ENCODE assay signal across 1 cellular context in the genomic region with DNA sequence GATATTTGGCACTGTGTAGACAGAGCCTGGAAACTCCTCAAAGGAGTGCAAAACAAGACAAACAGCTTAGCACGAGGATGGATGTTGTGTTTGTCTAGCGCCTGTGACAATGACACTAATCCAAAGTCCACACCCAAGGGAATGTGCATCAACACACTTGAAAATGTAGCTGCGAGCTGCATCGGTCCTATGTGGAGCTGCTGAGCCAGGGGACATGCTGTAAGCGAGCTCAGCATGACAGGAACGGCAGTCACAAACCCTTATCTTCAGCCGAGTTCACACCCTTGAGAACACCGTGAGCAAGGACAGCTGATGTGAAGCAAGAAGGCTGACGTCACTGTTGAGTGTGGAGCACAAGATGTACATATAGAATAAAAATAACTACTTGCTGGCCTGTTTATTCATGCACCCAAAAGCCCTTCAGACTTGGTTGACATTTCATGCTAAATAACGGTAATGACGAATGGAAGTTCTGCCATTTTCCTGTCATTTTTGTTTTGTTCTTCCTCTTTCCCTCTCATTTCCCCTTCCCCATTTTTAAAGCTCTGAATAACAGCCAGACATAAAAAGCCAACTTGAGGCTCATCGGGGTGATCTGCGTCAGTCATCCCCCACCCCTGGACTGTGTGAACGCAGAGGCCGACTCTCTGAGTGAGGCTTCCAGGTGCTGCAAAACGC.
TF ChIP-seq lines count a peak whose summit lies in the region.

No MANE protein-coding gene starts in this region.

TF ChIP-seq in K562, 482 proteins besides CTCF, POLR2A, EP300 and RAD21 (continued from another document and continues in another):
- TF ChIP-seq, protein P1, sequence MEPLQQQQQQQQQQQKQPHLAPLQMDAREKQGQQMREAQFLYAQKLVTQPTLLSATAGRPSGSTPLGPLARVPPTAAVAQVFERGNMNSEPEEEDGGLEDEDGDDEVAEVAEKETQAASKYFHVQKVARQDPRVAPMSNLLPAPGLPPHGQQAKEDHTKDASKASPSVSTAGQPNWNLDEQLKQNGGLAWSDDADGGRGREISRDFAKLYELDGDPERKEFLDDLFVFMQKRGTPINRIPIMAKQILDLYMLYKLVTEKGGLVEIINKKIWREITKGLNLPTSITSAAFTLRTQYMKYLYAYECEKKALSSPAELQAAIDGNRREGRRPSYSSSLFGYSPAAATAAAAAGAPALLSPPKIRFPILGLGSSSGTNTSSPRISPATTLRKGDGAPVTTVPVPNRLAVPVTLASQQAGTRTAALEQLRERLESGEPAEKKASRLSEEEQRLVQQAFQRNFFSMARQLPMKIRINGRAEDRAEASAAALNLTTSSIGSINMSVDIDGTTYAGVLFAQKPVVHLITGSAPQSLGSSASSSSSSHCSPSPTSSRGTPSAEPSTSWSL (CRISPR knock-in tag; IDR thresholded peaks at IDR 0.05; ENCODE audit: borderline replicate concordance), result no peak
- TF ChIP-seq ZBTB7A (IDR thresholded peaks at IDR 0.05; ENCODE audit: borderline replicate concordance, control insufficient read depth, low read depth, low read length), result no peak
- TF ChIP-seq, protein P2, sequence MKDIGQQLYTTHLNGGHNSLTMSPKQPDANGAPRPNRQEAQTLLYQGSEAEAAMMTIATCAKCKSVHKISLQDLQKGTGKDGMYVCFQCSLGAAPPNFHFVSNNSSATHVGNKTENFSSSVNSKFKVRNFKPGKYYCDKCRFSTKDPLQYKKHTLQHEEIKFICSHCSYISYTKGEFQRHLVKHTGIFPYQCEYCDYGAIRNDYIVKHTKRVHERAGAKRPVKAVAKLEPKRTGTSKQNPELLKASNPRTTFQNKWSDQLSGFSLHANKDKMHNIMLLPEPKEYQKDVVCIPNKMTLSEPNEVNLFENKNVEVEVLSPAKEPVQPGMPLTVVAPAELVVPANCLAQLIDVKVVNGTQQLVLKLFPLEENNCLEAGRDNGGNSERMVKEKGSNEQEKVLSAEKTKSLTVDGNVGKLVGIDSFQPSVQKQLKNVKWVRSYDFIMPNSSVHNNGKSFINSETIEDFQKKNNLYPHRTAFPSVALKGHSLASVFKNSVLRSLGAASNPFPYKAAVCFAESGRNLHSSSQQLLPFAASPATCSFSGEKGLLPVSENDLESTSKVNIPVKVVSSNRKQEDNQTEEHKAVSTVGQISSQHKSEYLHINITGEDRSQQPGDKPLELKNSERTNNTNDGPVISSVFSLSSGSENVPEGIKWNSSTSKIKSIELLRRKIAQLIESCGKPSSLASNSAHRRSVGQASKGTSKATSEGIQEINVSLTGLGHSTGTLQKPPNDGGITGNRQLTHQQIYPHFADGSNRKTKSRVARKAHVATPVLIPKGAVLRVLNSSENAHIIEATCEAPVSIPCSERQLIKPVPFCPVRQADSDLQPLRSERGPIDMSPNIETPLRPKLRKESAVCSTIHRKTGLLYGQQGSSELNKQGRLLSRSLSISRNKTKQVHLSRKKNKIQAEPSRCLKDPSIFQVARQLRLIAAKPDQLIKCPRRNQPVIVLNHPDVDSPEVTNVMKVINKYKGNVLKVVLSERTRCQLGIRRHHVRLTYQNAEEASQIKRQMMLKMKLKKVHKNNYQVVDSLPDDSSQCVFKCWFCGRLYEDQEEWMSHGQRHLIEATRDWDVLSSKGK (CRISPR knock-in tag; IDR thresholded peaks at IDR 0.05), result no peak
- TF ChIP-seq, protein P3, sequence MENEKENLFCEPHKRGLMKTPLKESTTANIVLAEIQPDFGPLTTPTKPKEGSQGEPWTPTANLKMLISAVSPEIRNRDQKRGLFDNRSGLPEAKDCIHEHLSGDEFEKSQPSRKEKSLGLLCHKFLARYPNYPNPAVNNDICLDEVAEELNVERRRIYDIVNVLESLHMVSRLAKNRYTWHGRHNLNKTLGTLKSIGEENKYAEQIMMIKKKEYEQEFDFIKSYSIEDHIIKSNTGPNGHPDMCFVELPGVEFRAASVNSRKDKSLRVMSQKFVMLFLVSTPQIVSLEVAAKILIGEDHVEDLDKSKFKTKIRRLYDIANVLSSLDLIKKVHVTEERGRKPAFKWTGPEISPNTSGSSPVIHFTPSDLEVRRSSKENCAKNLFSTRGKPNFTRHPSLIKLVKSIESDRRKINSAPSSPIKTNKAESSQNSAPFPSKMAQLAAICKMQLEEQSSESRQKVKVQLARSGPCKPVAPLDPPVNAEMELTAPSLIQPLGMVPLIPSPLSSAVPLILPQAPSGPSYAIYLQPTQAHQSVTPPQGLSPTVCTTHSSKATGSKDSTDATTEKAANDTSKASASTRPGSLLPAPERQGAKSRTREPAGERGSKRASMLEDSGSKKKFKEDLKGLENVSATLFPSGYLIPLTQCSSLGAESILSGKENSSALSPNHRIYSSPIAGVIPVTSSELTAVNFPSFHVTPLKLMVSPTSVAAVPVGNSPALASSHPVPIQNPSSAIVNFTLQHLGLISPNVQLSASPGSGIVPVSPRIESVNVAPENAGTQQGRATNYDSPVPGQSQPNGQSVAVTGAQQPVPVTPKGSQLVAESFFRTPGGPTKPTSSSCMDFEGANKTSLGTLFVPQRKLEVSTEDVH (IDR thresholded peaks at IDR 0.05; ENCODE audit: low read depth, partially characterized antibody), result no peak
- TF ChIP-seq MAX (CRISPR knock-in tag; IDR thresholded peaks at IDR 0.05), result peak; percentile 31; the same call in 1 of the 2 replicates
- TF ChIP-seq MCM7 (IDR thresholded peaks at IDR 0.05), result no peak
- TF ChIP-seq RNF219 (CRISPR knock-in tag; IDR thresholded peaks at IDR 0.05), result no peak
- no peak for TF ChIP-seq ZNF717 (CRISPR knock-in tag; IDR thresholded peaks at IDR 0.05)
- no peak for TF ChIP-seq ZFP36 (IDR thresholded peaks at IDR 0.05; ENCODE audit: low read depth, low read length, partially characterized antibody)
- no peak for TF ChIP-seq PML (IDR thresholded peaks at IDR 0.05; ENCODE audit: low read length)
- no peak for TF ChIP-seq NEUROD1 (IDR thresholded peaks at IDR 0.05; ENCODE audit: borderline replicate concordance, low read depth, low read length, partially characterized antibody)
- TF ChIP-seq FOSL1 (tag; conservative IDR thresholded peaks at IDR 0.05), result no peak
- TF ChIP-seq MTA2 (IDR thresholded peaks at IDR 0.05; ENCODE audit: low read depth), result no peak
- TF ChIP-seq DPF2 (IDR thresholded peaks at IDR 0.05), result no peak
- TF ChIP-seq E2F5 (CRISPR knock-in tag; IDR thresholded peaks at IDR 0.05), result no peak
- TF ChIP-seq VEZF1 (CRISPR knock-in tag; IDR thresholded peaks at IDR 0.05), result no peak
- TF ChIP-seq OTX1 (CRISPR knock-in tag; IDR thresholded peaks at IDR 0.05), result 0 out of 2 replicates have a peak, but pooled peaks have one; percentile 8
- TF ChIP-seq HOXB6 (CRISPR knock-in tag; IDR thresholded peaks at IDR 0.05; ENCODE audit: borderline replicate concordance), result no peak
- TF ChIP-seq SREBF2 (CRISPR knock-in tag; IDR thresholded peaks at IDR 0.05), result no peak
- no peak for TF ChIP-seq YBX1 (IDR thresholded peaks at IDR 0.05)
- TF ChIP-seq ZNF57 (CRISPR knock-in tag; IDR thresholded peaks at IDR 0.05), result no peak
- TF ChIP-seq ATF3 (IDR thresholded peaks at IDR 0.05), result peak; percentile 83
- TF ChIP-seq ATF3 (CRISPR knock-in tag; conservative IDR thresholded peaks at IDR 0.05), result no peak
- TF ChIP-seq KDM2B (CRISPR knock-in tag; IDR thresholded peaks at IDR 0.05), result no peak
- TF ChIP-seq EP400 (IDR thresholded peaks at IDR 0.05), result no peak
- TF ChIP-seq ZNF41 (CRISPR knock-in tag; conservative IDR thresholded peaks at IDR 0.05), result no peak; the same call in 1 of the 2 replicates
- TF ChIP-seq, protein P4, sequence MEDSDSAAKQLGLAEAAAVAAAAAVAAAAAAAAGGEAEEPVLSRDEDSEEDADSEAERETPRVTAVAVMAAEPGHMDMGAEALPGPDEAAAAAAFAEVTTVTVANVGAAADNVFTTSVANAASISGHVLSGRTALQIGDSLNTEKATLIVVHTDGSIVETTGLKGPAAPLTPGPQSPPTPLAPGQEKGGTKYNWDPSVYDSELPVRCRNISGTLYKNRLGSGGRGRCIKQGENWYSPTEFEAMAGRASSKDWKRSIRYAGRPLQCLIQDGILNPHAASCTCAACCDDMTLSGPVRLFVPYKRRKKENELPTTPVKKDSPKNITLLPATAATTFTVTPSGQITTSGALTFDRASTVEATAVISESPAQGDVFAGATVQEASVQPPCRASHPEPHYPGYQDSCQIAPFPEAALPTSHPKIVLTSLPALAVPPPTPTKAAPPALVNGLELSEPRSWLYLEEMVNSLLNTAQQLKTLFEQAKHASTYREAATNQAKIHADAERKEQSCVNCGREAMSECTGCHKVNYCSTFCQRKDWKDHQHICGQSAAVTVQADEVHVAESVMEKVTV (CRISPR knock-in tag; IDR thresholded peaks at IDR 0.05), result no peak
- no peak for TF ChIP-seq NFE2L1 (tag; IDR thresholded peaks at IDR 0.05; ENCODE audit: borderline replicate concordance, low read depth)
- TF ChIP-seq ZNF184 (CRISPR knock-in tag; IDR thresholded peaks at IDR 0.05), result no peak
- TF ChIP-seq, protein P5, sequence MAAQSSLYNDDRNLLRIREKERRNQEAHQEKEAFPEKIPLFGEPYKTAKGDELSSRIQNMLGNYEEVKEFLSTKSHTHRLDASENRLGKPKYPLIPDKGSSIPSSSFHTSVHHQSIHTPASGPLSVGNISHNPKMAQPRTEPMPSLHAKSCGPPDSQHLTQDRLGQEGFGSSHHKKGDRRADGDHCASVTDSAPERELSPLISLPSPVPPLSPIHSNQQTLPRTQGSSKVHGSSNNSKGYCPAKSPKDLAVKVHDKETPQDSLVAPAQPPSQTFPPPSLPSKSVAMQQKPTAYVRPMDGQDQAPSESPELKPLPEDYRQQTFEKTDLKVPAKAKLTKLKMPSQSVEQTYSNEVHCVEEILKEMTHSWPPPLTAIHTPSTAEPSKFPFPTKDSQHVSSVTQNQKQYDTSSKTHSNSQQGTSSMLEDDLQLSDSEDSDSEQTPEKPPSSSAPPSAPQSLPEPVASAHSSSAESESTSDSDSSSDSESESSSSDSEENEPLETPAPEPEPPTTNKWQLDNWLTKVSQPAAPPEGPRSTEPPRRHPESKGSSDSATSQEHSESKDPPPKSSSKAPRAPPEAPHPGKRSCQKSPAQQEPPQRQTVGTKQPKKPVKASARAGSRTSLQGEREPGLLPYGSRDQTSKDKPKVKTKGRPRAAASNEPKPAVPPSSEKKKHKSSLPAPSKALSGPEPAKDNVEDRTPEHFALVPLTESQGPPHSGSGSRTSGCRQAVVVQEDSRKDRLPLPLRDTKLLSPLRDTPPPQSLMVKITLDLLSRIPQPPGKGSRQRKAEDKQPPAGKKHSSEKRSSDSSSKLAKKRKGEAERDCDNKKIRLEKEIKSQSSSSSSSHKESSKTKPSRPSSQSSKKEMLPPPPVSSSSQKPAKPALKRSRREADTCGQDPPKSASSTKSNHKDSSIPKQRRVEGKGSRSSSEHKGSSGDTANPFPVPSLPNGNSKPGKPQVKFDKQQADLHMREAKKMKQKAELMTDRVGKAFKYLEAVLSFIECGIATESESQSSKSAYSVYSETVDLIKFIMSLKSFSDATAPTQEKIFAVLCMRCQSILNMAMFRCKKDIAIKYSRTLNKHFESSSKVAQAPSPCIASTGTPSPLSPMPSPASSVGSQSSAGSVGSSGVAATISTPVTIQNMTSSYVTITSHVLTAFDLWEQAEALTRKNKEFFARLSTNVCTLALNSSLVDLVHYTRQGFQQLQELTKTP (IDR thresholded peaks at IDR 0.05; ENCODE audit: low read depth in 1 of 2, partially characterized antibody in 2 of 2), result no peak
- TF ChIP-seq DNMT1 (IDR thresholded peaks at IDR 0.05), result no peak
- TF ChIP-seq SMAD2 (IDR thresholded peaks at IDR 0.05; ENCODE audit: low read depth, low read length), result no peak
- peak; percentile 83 for TF ChIP-seq CEBPB (tag; IDR thresholded peaks at IDR 0.05)
- TF ChIP-seq, protein P6, sequence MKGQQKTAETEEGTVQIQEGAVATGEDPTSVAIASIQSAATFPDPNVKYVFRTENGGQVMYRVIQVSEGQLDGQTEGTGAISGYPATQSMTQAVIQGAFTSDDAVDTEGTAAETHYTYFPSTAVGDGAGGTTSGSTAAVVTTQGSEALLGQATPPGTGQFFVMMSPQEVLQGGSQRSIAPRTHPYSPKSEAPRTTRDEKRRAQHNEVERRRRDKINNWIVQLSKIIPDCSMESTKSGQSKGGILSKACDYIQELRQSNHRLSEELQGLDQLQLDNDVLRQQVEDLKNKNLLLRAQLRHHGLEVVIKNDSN (CRISPR knock-in tag; IDR thresholded peaks at IDR 0.05), result no peak
- no peak for TF ChIP-seq NCOA1 (IDR thresholded peaks at IDR 0.05; ENCODE audit: low read depth)
- no peak for TF ChIP-seq MTA3 (IDR thresholded peaks at IDR 0.05; ENCODE audit: borderline replicate concordance)
- no peak for TF ChIP-seq ZNF146 (CRISPR knock-in tag; IDR thresholded peaks at IDR 0.05; ENCODE audit: unreplicated experiment)
